12 cellular contexts compared by ENCODE assay signal in genomic region chr6:35318845-35319220, GRCh38. TPM values are rescaled to one million over a fixed set of nuclear protein-coding genes. Genes with fewer than 3 reads are reported as not detected.
DNase-seq lines count a peak whose midpoint lies in the region; ATAC-seq and TF ChIP-seq lines count a peak whose summit lies in the region.
"Had no signal": no experiment of that assay in that cellular context is flagged by ENCODE, and none has a peak within 500 bp of the region (broad histone marks: within the 10 kb centered on the region; RNA-seq: fewer than 3 reads in every experiment).

No MANE protein-coding gene starts in this region.

- H3K4me1 ChIP-seq in mucosa of rectum (ENCODE audit: control insufficient read depth in 2 of 2, insufficient read depth in 2 of 2, low read length in 2 of 2), result peaks cover 2 to 8% of the 10 kb centered on the region in 2 donors

- ATAC-seq in effector memory CD8-positive, alpha-beta T cell (replicated peaks), result no peak
- ATAC-seq in GM18498 (IDR thresholded peaks at IDR 0.05; ENCODE audit: unreplicated experiment), result no peak
- ATAC-seq: activated CD8-positive, alpha-beta T cell treated with anti-CD3 and anti-CD28 coated beads for 36 hours had no signal

- TF ChIP-seq CTCF in type B pancreatic cell (conservative IDR thresholded peaks at IDR 0.05), result no peak

- peaks cover 80% of the 10 kb centered on the region for H3K36me3 Mint-ChIP-seq in activated CD4-positive, alpha-beta T cell treated with anti-CD3 and anti-CD28 coated beads, Interleukin-2, amount 10 ng/mL, durations not matched to agents 7 days and 5 days (ENCODE audit: low read depth)
- H3K36me3 Mint-ChIP-seq in effector memory CD8-positive, alpha-beta T cell (ENCODE audit: insufficient read depth), result peaks cover 86% of the 10 kb centered on the region
- peaks cover 5% of the 10 kb centered on the region for H3K36me3 Mint-ChIP-seq in type B pancreatic cell

- POLR2A ChIA-PET in activated CD4-positive, alpha-beta T cell treated with anti-CD3 and anti-CD28 coated beads, Interleukin-2, amount 10 ng/mL, durations not matched to agents 7 days and 5 days (lab: Charles Lee), result no interaction called here

- H3K4me1 Mint-ChIP-seq in activated CD4-positive, alpha-beta T cell treated with anti-CD3 and anti-CD28 coated beads, Interleukin-2, amount 10 ng/mL, durations not matched to agents 7 days and 5 days, result peaks cover 32% of the 10 kb centered on the region
- H3K4me1 Mint-ChIP-seq in effector memory CD8-positive, alpha-beta T cell (ENCODE audit: low read depth in 2 of 2), result peaks cover 29 to 39% of the 10 kb centered on the region in 2 donors
- peaks cover 10% of the 10 kb centered on the region for H3K4me1 Mint-ChIP-seq in type B pancreatic cell (ENCODE audit: unreplicated experiment)

- H3K4me3 Mint-ChIP-seq in activated CD4-positive, alpha-beta T cell treated with anti-CD3 and anti-CD28 coated beads, Interleukin-2, amount 10 ng/mL, durations not matched to agents 7 days and 5 days, result no peak overlapping the region
- H3K4me3 Mint-ChIP-seq in effector memory CD8-positive, alpha-beta T cell, result no peak overlapping the region
- peak overlapping the region; percentile 96 for H3K4me3 Mint-ChIP-seq in type B pancreatic cell
- H3K4me3 Mint-ChIP-seq: activated CD8-positive, alpha-beta T cell treated with anti-CD3 and anti-CD28 coated beads for 36 hours; naive B cell had no signal

- no peaks in the 10 kb centered on the region for H3K27me3 Mint-ChIP-seq in activated CD4-positive, alpha-beta T cell treated with anti-CD3 and anti-CD28 coated beads, Interleukin-2, amount 10 ng/mL, durations not matched to agents 7 days and 5 days
- H3K27me3 Mint-ChIP-seq in effector memory CD8-positive, alpha-beta T cell, result no peaks in the 10 kb centered on the region
- peaks cover 21% of the 10 kb centered on the region for H3K27me3 Mint-ChIP-seq in type B pancreatic cell
- H3K27me3 Mint-ChIP-seq: activated CD8-positive, alpha-beta T cell treated with anti-CD3 and anti-CD28 coated beads for 36 hours; naive B cell had no signal

- CTCF ChIA-PET in activated CD4-positive, alpha-beta T cell treated with anti-CD3 and anti-CD28 coated beads, Interleukin-2, amount 10 ng/mL, durations not matched to agents 7 days and 5 days (lab: Charles Lee), result interaction anchor here (0.5 to 2.1 kb wide), 6 partner anchors 9 to 676 kb away, joined by 3 to 6 read pairs (median 4); no protein-coding TSS in a partner anchor

- DNase-seq in activated CD4-positive, alpha-beta T cell treated with anti-CD3 and anti-CD28 coated beads, Interleukin-2, amount 10 ng/mL, durations not matched to agents 7 days and 5 days, result no peak
- DNase-seq in activated CD4-positive, alpha-beta T cell treated with anti-CD3 and anti-CD28 coated beads for 48 hours, result no peak
- no peak for DNase-seq in effector memory CD8-positive, alpha-beta T cell
- no peak for DNase-seq in type B pancreatic cell (ENCODE audit: extremely low spot score, unreplicated experiment)
- DNase-seq in DMS79 treated with DMSO at 0.1 percent for 48 hours (lab: John Stamatoyannopoulos, UW), result no peak
- no peak for DNase-seq in stimulated activated CD4-positive, alpha-beta T cell treated with anti-CD3 and anti-CD28 coated beads, Interleukin-12 subunit alpha, Interleukin-12 subunit beta, amount 100 ng/mL, for 4 hours
- DNase-seq: activated CD8-positive, alpha-beta T cell treated with anti-CD3 and anti-CD28 coated beads for 36 hours; KBM-7; naive B cell; stimulated activated CD8-positive, alpha-beta memory T cell treated with anti-CD3 and anti-CD28 coated beads, Interleukin-4, amount 100 ng/mL, for 48 hours had no signal

- H3K4me3 ChIP-seq in mucosa of rectum (ENCODE audit: low read length in 2 of 2), result peak overlapping the region; percentile 63 to 70

- peaks cover 8 to 27% of the 10 kb centered on the region in 2 donors for H3K36me3 ChIP-seq in mucosa of rectum (ENCODE audit: control insufficient read depth in 2 of 2, insufficient read depth in 2 of 2, low read length in 2 of 2)

- no peaks in the 10 kb centered on the region for H3K9me3 Mint-ChIP-seq in activated CD4-positive, alpha-beta T cell treated with anti-CD3 and anti-CD28 coated beads, Interleukin-2, amount 10 ng/mL, durations not matched to agents 7 days and 5 days
- H3K9me3 Mint-ChIP-seq in effector memory CD8-positive, alpha-beta T cell, result no peaks in the 10 kb centered on the region
- H3K9me3 Mint-ChIP-seq in type B pancreatic cell, result no peaks in the 10 kb centered on the region
- H3K9me3 Mint-ChIP-seq: activated CD8-positive, alpha-beta T cell treated with anti-CD3 and anti-CD28 coated beads for 36 hours; naive B cell had no signal

- H3K27ac ChIP-seq in mucosa of rectum (ENCODE audit: low read depth in 2 of 2, low read length in 2 of 2), result no peak overlapping the region

- no peaks in the 10 kb centered on the region for H3K27me3 ChIP-seq in mucosa of rectum (ENCODE audit: control insufficient read depth in 2 of 2, insufficient read depth in 2 of 2, low read length in 2 of 2)

- peak overlapping the region; percentile 25 for H3K27ac Mint-ChIP-seq in activated CD4-positive, alpha-beta T cell treated with anti-CD3 and anti-CD28 coated beads, Interleukin-2, amount 10 ng/mL, durations not matched to agents 7 days and 5 days
- peak overlapping the region; percentile 29 to 93 for H3K27ac Mint-ChIP-seq in effector memory CD8-positive, alpha-beta T cell
- H3K27ac Mint-ChIP-seq in type B pancreatic cell, result peak overlapping the region; percentile 88
- H3K27ac Mint-ChIP-seq: activated CD8-positive, alpha-beta T cell treated with anti-CD3 and anti-CD28 coated beads for 36 hours had no signal

- H3K9me3 ChIP-seq in mucosa of rectum (ENCODE audit: control insufficient read depth in 2 of 2, low read length in 2 of 2), result no peaks in the 10 kb centered on the region

- peak overlapping the region; percentile 28 to 40 for H3K9ac ChIP-seq in mucosa of rectum (ENCODE audit: low read depth in 1 of 2, low read length in 2 of 2)

RNA-seq across cellular contexts. Expression of gene DEF6, which starts 21.2 kb away (rescaled TPM):
- 100 to 1,000 TPM; 186 to 219 TPM for total RNA-seq in activated CD4-positive, alpha-beta T cell treated with anti-CD3 and anti-CD28 coated beads, Interleukin-2, amount 10 ng/mL, durations not matched to agents 7 days and 5 days
- total RNA-seq in type B pancreatic cell (ENCODE audit: low replicate concordance), result 6.2 and 12.1 TPM in 2 replicates

RNA-seq across cellular contexts. Expression of gene PPARD, which starts 23.5 kb away (rescaled TPM):
- 10 to 100 TPM; 24.4 to 25.8 TPM for total RNA-seq in activated CD4-positive, alpha-beta T cell treated with anti-CD3 and anti-CD28 coated beads, Interleukin-2, amount 10 ng/mL, durations not matched to agents 7 days and 5 days
- 21.9 and 27.1 TPM in 2 replicates for total RNA-seq in type B pancreatic cell (ENCODE audit: low replicate concordance)

RNA-seq across cellular contexts. Expression of gene ZNF76, which starts 59.3 kb away (rescaled TPM):
- total RNA-seq in activated CD4-positive, alpha-beta T cell treated with anti-CD3 and anti-CD28 coated beads, Interleukin-2, amount 10 ng/mL, durations not matched to agents 7 days and 5 days, result 10 to 100 TPM; 41.1 to 42.4 TPM
- total RNA-seq in type B pancreatic cell (ENCODE audit: low replicate concordance), result 25.3 and 37.3 TPM in 2 replicates

Comparison
In these comparisons a context has a peak if more than half of its experiments do, and no peak if none do; other contexts are left out.
1. H3K27ac Mint-ChIP-seq: peak in every context shown above with its lines; median percentile 88 in type B pancreatic cell; 61 in effector memory CD8-positive, alpha-beta T cell; 25 in activated CD4-positive, alpha-beta T cell treated with anti-CD3 and anti-CD28 coated beads, Interleukin-2, amount 10 ng/mL, durations not matched to agents 7 days and 5 days.
2. RNA of gene DEF6, which starts 21.2 kb away (total RNA-seq): 186 to 219 TPM in activated CD4-positive, alpha-beta T cell treated with anti-CD3 and anti-CD28 coated beads, Interleukin-2, amount 10 ng/mL, durations not matched to agents 7 days and 5 days; 6.2 to 12.1 TPM in type B pancreatic cell; every median in the first group is over 10 times any median in the second.